In genomic region chr21:39363607-39364555, GRCh38 we compare ENCODE assay signal across 1 cellular context.
A peak's percentile ranks its signal among the peaks of the same experiment; 100 is the strongest.
TF ChIP-seq lines count a peak whose summit lies in the region.

No MANE protein-coding gene starts in this region.

TF ChIP-seq in K562, 482 proteins besides CTCF, POLR2A, EP300 and RAD21 (continued from another document and continues in another):
- TF ChIP-seq TEAD4 (IDR thresholded peaks at IDR 0.05; ENCODE audit: low read length) (peak; percentile 36; the same call in 1 of the 2 replicates), TEAD4 (CRISPR knock-in tag; IDR thresholded peaks at IDR 0.05; ENCODE audit: borderline replicate concordance) (no peak), ZNF24 (IDR thresholded peaks at IDR 0.05) (no peak), SAP30 (IDR thresholded peaks at IDR 0.05; ENCODE audit: borderline replicate concordance, insufficient read depth, low read depth, low read length, poor library complexity, severe bottlenecking) (no peak), LCOR (CRISPR knock-in tag; IDR thresholded peaks at IDR 0.05) (no peak), ZNF830 (CRISPR knock-in tag; IDR thresholded peaks at IDR 0.05) (no peak), SRSF1 (IDR thresholded peaks at IDR 0.05; ENCODE audit: low read depth, low read length) (no peak), ATF4 (CRISPR knock-in tag; IDR thresholded peaks at IDR 0.05) (peak; percentile 42; the same call in 1 of the 2 replicates), ZNF561 (CRISPR knock-in tag; conservative IDR thresholded peaks at IDR 0.05) (no peak), HDAC8 (tag; IDR thresholded peaks at IDR 0.05) (no peak), ZKSCAN3 (CRISPR knock-in tag; IDR thresholded peaks at IDR 0.05) (no peak), FOXA3 (CRISPR knock-in tag; conservative IDR thresholded peaks at IDR 0.05 in 1 of 2, IDR thresholded peaks at IDR 0.05 in 1 of 2) (no peak), PATZ1 (CRISPR knock-in tag; IDR thresholded peaks at IDR 0.05; ENCODE audit: borderline replicate concordance) (no peak), ZNF511 (CRISPR knock-in tag; IDR thresholded peaks at IDR 0.05) (no peak), ETV5 (CRISPR knock-in tag; IDR thresholded peaks at IDR 0.05; ENCODE audit: low read depth) (no peak), CHCHD3 (CRISPR knock-in tag; IDR thresholded peaks at IDR 0.05) (no peak), GABPA (tag; conservative IDR thresholded peaks at IDR 0.05; ENCODE audit: low read depth) (peak; percentile 35; the same call in 1 of the 2 replicates), MTF1 (CRISPR knock-in tag; IDR thresholded peaks at IDR 0.05; ENCODE audit: borderline replicate concordance) (no peak), TCFL5 (CRISPR knock-in tag; conservative IDR thresholded peaks at IDR 0.05) (0 out of 2 replicates have a peak, but pooled peaks have one; percentile 19), NR2C1 (IDR thresholded peaks at IDR 0.05) (no peak), NR2C1 (tag; IDR thresholded peaks at IDR 0.05) (no peak), GABPB1 (CRISPR knock-in tag; IDR thresholded peaks at IDR 0.05) (no peak), ZNF140 (CRISPR knock-in tag; IDR thresholded peaks at IDR 0.05) (no peak), SMAD4 (CRISPR knock-in tag; conservative IDR thresholded peaks at IDR 0.05) (0 out of 2 replicates have a peak, but pooled peaks have one; percentile 54), ZNF75A (CRISPR knock-in tag; IDR thresholded peaks at IDR 0.05) (no peak), CREM (IDR thresholded peaks at IDR 0.05; ENCODE audit: low read depth) (no peak), DNMT1 (IDR thresholded peaks at IDR 0.05) (no peak), ZNF280B (CRISPR knock-in tag; IDR thresholded peaks at IDR 0.05) (no peak), EP400 (IDR thresholded peaks at IDR 0.05) (peak; percentile 33; the same call in 1 of the 2 replicates), ZBTB40 (IDR thresholded peaks at IDR 0.05) (no peak), ZBTB40 (CRISPR knock-in tag; IDR thresholded peaks at IDR 0.05) (no peak), RFX1 (IDR thresholded peaks at IDR 0.05) (no peak), POLR3G (IDR thresholded peaks at IDR 0.05; ENCODE audit: extremely low read depth, insufficient read length, insufficient replicate concordance) (no peak), MCM5 (IDR thresholded peaks at IDR 0.05; ENCODE audit: low read depth) (no peak), SAFB (IDR thresholded peaks at IDR 0.05; ENCODE audit: borderline replicate concordance, low read depth, low read length) (no peak), TAL1 (IDR thresholded peaks at IDR 0.05) (no peak), ZFP1 (CRISPR knock-in tag; IDR thresholded peaks at IDR 0.05) (no peak), PHF21A (IDR thresholded peaks at IDR 0.05; ENCODE audit: borderline replicate concordance, low read depth) (no peak), KAT8 (IDR thresholded peaks at IDR 0.05; ENCODE audit: low read depth) (no peak), GABPB2 (CRISPR knock-in tag; conservative IDR thresholded peaks at IDR 0.05) (no peak), ZNF512 (tag; IDR thresholded peaks at IDR 0.05) (no peak), ZNF175 (CRISPR knock-in tag; IDR thresholded peaks at IDR 0.05; ENCODE audit: low read depth) (peak; percentile 88), ZNF57 (CRISPR knock-in tag; IDR thresholded peaks at IDR 0.05) (no peak), BCOR (IDR thresholded peaks at IDR 0.05) (no peak), TFE3 (CRISPR knock-in tag; IDR thresholded peaks at IDR 0.05) (no peak), MAZ (CRISPR knock-in tag; conservative IDR thresholded peaks at IDR 0.05 in 1 of 2, IDR thresholded peaks at IDR 0.05 in 1 of 2) (peak; percentile 18 to 42; a peak in 1 of 4 replicates), MLLT1 (IDR thresholded peaks at IDR 0.05) (no peak), ZNF436 (CRISPR knock-in tag; IDR thresholded peaks at IDR 0.05) (no peak), ZKSCAN8 (CRISPR knock-in tag; IDR thresholded peaks at IDR 0.05) (peak; percentile 59; the same call in 1 of the 2 replicates)
